ENCODE assay signal across 7 cellular contexts in the genomic region with DNA sequence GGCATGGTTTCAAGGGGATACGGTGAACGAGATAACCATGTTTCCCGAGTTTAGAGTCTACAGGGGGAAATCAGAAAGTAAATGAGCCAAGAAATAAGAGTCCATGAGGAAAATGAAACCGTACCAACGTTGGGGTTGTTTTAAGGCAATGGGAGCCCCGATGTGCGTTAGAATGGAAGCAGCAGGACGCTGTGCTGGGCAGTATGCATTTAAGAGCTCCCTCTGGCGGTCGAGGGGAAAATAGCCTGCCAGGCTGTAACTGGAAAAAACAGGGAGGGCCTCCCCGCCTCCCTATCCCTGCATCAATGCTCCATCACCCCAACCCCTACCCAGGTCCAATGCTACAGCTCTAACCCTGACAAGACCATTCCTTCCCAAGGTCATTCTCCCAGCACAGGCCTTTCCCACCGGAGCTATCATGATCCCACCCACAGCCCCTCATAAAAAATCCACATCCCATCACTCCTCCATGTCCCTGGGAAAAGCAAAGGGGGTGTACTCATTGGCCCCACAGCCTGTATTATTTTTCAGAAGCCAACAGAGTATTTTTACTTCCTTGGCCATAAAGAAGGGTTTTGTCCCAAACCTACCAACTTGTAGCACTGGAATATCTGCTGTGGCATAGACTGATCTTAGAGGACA.
A peak's percentile ranks its signal among the peaks of the same experiment; 100 is the strongest.
DNase-seq lines count a peak whose midpoint lies in the region; ATAC-seq and TF ChIP-seq lines count a peak whose summit lies in the region.

No MANE protein-coding gene starts in this region.

- H3K4me1 ChIP-seq in lung (ENCODE audit: control insufficient read depth in 2 of 2, insufficient read depth in 2 of 2, low read length in 2 of 2), result no peaks in the 10 kb centered on the region

- DNase-seq in GM10248 (ENCODE audit: extremely low spot score), result peak; percentile 68
- DNase-seq in LHCN-M2 (ENCODE audit: low read depth), result peak; percentile 1
- DNase-seq in T-cell, result peak in 18 of 34 experiments; percentile 1 to 18 (median 8)
- DNase-seq in chondrocyte (ENCODE audit: low spot score), result no peak
- peak; percentile 51 for DNase-seq in lung (ENCODE audit: low spot score)
- DNase-seq in stimulated activated effector memory CD8-positive, alpha-beta T cell treated with anti-CD3 and anti-CD28 coated beads, Interleukin-12 subunit alpha, Interleukin-12 subunit beta, amount 100 ng/mL, for 72 hours (ENCODE audit: low spot score in 2 of 2), result peak; percentile 23 to 60

- no peaks in the 10 kb centered on the region for H3K27me3 ChIP-seq in lung (ENCODE audit: control insufficient read depth, insufficient read depth)

- POLR2A ChIA-PET in GM10248 (lab: Yijun Ruan, JAX) (no interaction called here), T-cell (lab: Charles Lee) (no interaction called here)

- no peaks in the 10 kb centered on the region for H3K36me3 ChIP-seq in lung (ENCODE audit: control insufficient read depth in 2 of 2, insufficient read depth in 2 of 2, low read length in 2 of 2)

- H3K36me3 Mint-ChIP-seq in T-cell (no peaks in the 10 kb centered on the region), chondrocyte (ENCODE audit: low read depth) (peaks cover 1% of the 10 kb centered on the region)
- H3K36me3 Mint-ChIP-seq in stimulated activated effector memory CD8-positive, alpha-beta T cell treated with anti-CD3 and anti-CD28 coated beads, Interleukin-12 subunit alpha, Interleukin-12 subunit beta, amount 100 ng/mL, for 72 hours, result no peaks in the 10 kb centered on the region

- TF ChIP-seq CTCF in GM10248 (IDR thresholded peaks at IDR 0.05; ENCODE audit: control extremely low read depth, extremely low read depth, low read depth, missing control alignments) (peak; percentile 83), chondrocyte (IDR thresholded peaks at IDR 0.05) (peak; percentile 87), lung (IDR thresholded peaks at IDR 0.05; ENCODE audit: control extremely low read depth, extremely low read depth) (peak; percentile 75)

- H3K4me3 Mint-ChIP-seq in T-cell, result no peak overlapping the region
- H3K4me3 Mint-ChIP-seq in chondrocyte (ENCODE audit: unreplicated experiment), result no peak overlapping the region
- H3K4me3 Mint-ChIP-seq in stimulated activated effector memory CD8-positive, alpha-beta T cell treated with anti-CD3 and anti-CD28 coated beads, Interleukin-12 subunit alpha, Interleukin-12 subunit beta, amount 100 ng/mL, for 72 hours, result no peak overlapping the region

- H3K4me3 ChIP-seq in lung, result no peak overlapping the region

- H3K27ac Mint-ChIP-seq in T-cell (no peak overlapping the region), chondrocyte (ENCODE audit: unreplicated experiment) (no peak overlapping the region)
- no peak overlapping the region for H3K27ac Mint-ChIP-seq in stimulated activated effector memory CD8-positive, alpha-beta T cell treated with anti-CD3 and anti-CD28 coated beads, Interleukin-12 subunit alpha, Interleukin-12 subunit beta, amount 100 ng/mL, for 72 hours

- CTCF ChIA-PET in GM10248 (lab: Yijun Ruan, JAX) (interaction anchor here (0.6 to 6.5 kb wide), 32 partner anchors 8 to 386 kb away, joined by 3 to 82 read pairs (median 4); no protein-coding TSS in a partner anchor), T-cell (lab: Charles Lee) (interaction anchor here (0.7 to 1.2 kb wide), 2 partner anchors 44 to 817 kb away, joined by 3 read pairs; no protein-coding TSS in a partner anchor)

- ATAC-seq in T-cell (replicated peaks in 1 of 4) (no peak), lung (ENCODE audit: insufficient read depth, low FRiP score) (peak; percentile 53), GM19455 (IDR thresholded peaks at IDR 0.05; ENCODE audit: unreplicated experiment) (no peak)
- peak; percentile 24 for ATAC-seq in stimulated activated effector memory CD8-positive, alpha-beta T cell treated with anti-CD3 and anti-CD28 coated beads, Interleukin-12 subunit alpha, Interleukin-12 subunit beta, amount 100 ng/mL, for 72 hours

- 19% methylated on average over 12 of the region's 12 CpGs for WGBS in lung, 2 donors

- H3K27me3 Mint-ChIP-seq in T-cell (peaks cover 12 to 20% of the 10 kb centered on the region in 2 donors), chondrocyte (ENCODE audit: low read depth) (peaks cover 28% of the 10 kb centered on the region)

- peaks cover 0 to 2% (median 0%) of the 10 kb centered on the region in 3 donors for H3K4me1 Mint-ChIP-seq in T-cell
- peaks cover 9% of the 10 kb centered on the region for H3K4me1 Mint-ChIP-seq in chondrocyte (ENCODE audit: low read depth)
- no peaks in the 10 kb centered on the region for H3K4me1 Mint-ChIP-seq in stimulated activated effector memory CD8-positive, alpha-beta T cell treated with anti-CD3 and anti-CD28 coated beads, Interleukin-12 subunit alpha, Interleukin-12 subunit beta, amount 100 ng/mL, for 72 hours

- peaks cover 0 to 3% of the 10 kb centered on the region in 2 donors for H3K9me3 ChIP-seq in lung (ENCODE audit: control insufficient read depth in 2 of 2, insufficient read depth in 1 of 2, low read length in 1 of 2)

- no peak overlapping the region for H3K27ac ChIP-seq in lung (ENCODE audit: low read depth in 1 of 2, low read length in 1 of 2)

- H3K9me3 Mint-ChIP-seq in T-cell (peaks cover 6 to 19% (median 14%) of the 10 kb centered on the region in 3 donors), chondrocyte (ENCODE audit: low read depth) (peaks cover 11% of the 10 kb centered on the region)
- H3K9me3 Mint-ChIP-seq in stimulated activated effector memory CD8-positive, alpha-beta T cell treated with anti-CD3 and anti-CD28 coated beads, Interleukin-12 subunit alpha, Interleukin-12 subunit beta, amount 100 ng/mL, for 72 hours, result peaks cover 6% of the 10 kb centered on the region

Comparison
In these comparisons a context has a peak if more than half of its experiments do, and no peak if none do; other contexts are left out.
1. ATAC-seq: peak in lung (single experiment) and stimulated activated effector memory CD8-positive, alpha-beta T cell treated with anti-CD3 and anti-CD28 coated beads, Interleukin-12 subunit alpha, Interleukin-12 subunit beta, amount 100 ng/mL, for 72 hours (single experiment); none in T-cell (0 of 4) and GM19455 (single experiment).
2. Peak in every context shown above with its lines, with median percentiles within 50 percentile points of each other: CTCF ChIP-seq.